In the genomic region with DNA sequence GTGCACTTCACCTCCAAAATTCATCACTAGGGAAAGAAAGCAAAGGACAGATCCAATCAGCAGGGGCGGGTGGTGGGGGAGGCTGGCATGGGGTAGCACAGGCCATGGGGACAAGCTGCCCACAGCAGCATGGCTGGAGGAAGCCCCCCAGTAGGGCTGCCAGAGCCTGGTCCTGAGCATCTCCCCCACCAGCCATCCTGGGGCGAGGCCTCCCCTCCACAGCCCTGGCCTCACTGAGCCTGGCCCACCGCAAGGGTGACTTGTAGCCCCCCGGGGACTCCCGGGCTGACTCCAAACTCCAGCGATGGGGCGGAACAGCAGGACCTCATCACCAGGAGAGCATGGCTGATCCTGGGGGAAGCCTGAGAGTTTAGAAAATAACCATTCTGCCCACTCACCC, we compare ENCODE assay signal across 25 cellular contexts.
"Had no signal": no experiment of that assay in that cellular context is flagged by ENCODE, and none has a peak within 500 bp of the region (broad histone marks: within the 10 kb centered on the region; RNA-seq: fewer than 3 reads in every experiment).

No MANE protein-coding gene starts in this region.

- H3K79me2 ChIP-seq: hepatocyte had no signal

- H3K4me1 ChIP-seq: esophagus squamous epithelium, gastrocnemius medialis, heart left ventricle, left lung, lower lobe of right lung had no signal

- H3K4me3 Mint-ChIP-seq: immature natural killer cell, mesothelial cell of epicardium had no signal

- H3K4me2 ChIP-seq: hepatocyte had no signal

- H2AFZ ChIP-seq: hepatocyte had no signal

- H3K9me3 Mint-ChIP-seq: immature natural killer cell, mesothelial cell of epicardium had no signal

- H3K27ac ChIP-seq: coronary artery, dorsolateral prefrontal cortex, epithelial cell of prostate, esophagus squamous epithelium, gastrocnemius medialis, heart left ventricle, hepatocyte, left lung, lower lobe of right lung had no signal

- H3K27ac Mint-ChIP-seq: immature natural killer cell, mesothelial cell of epicardium had no signal

- H3K36me3 ChIP-seq: esophagus squamous epithelium, gastrocnemius medialis, heart left ventricle, left lung, lower lobe of right lung had no signal

- H3K9me3 ChIP-seq: esophagus squamous epithelium, gastrocnemius medialis, heart left ventricle, left lung, lower lobe of right lung had no signal

- H3K27me3 ChIP-seq: hepatocyte had no signal

- DNase-seq: dermis blood vessel endothelial cell; dorsolateral prefrontal cortex; effector CD4-positive, alpha-beta T cell; effector memory CD4-positive, alpha-beta T cell; erythroblast; esophagus squamous epithelium; foreskin fibroblast; foreskin melanocyte; gastrocnemius medialis; heart left ventricle; hypothalamus; immature natural killer cell; islet precursor cell; left cardiac atrium; left lung; left ventricle myocardium superior; lower lobe of right lung; mesenchymal stem cell; mucosa of descending colon had no signal

- H3K4me3 ChIP-seq: coronary artery, dorsolateral prefrontal cortex, esophagus squamous epithelium, gastrocnemius medialis, heart left ventricle, hepatocyte, left lung, lower lobe of right lung, mucosa of descending colon had no signal

- H3K36me3 Mint-ChIP-seq: immature natural killer cell, mesothelial cell of epicardium had no signal

- FAIRE-seq: colon, endometrium had no signal

- H3K4me1 Mint-ChIP-seq: immature natural killer cell, mesothelial cell of epicardium had no signal
